Comparison of ENCODE assay signal across 22 cellular contexts in genomic region chr3:42892169-42892568, GRCh38. TPM values are rescaled to one million over a fixed set of nuclear protein-coding genes. Genes with fewer than 3 reads are reported as not detected.
DNase-seq lines count a peak whose midpoint lies in the region; ATAC-seq and TF ChIP-seq lines count a peak whose summit lies in the region.
"Had no signal": no experiment of that assay in that cellular context is flagged by ENCODE, and none has a peak within 500 bp of the region (broad histone marks: within the 10 kb centered on the region; RNA-seq: fewer than 3 reads in every experiment).

No MANE protein-coding gene starts in this region.

- peaks cover 11% of the 10 kb centered on the region for H3K9me2 ChIP-seq in GM23338 (ENCODE audit: insufficient read depth)
- H3K9me2 ChIP-seq: SK-N-SH had no signal

- ATAC-seq in GM23338, result no peak
- ATAC-seq in WTC11, result no peak
- ATAC-seq: CD8-positive, alpha-beta T cell; HepG2 had no signal

- 0 out of 2 replicates have a peak, but pooled peaks cover 3% of the 10 kb centered on the region for H3F3A ChIP-seq in GM23338 (replicated peaks; ENCODE audit: low read depth)

- H3K27me3 Mint-ChIP-seq in GM23338 (ENCODE audit: insufficient read depth, low read depth, poor library complexity) (peaks cover 3% of the 10 kb centered on the region), WTC11 (ENCODE audit: low read depth) (no peaks in the 10 kb centered on the region)
- H3K27me3 Mint-ChIP-seq in activated T-helper 1 cell treated with anti-CD3 and anti-CD28 coated beads, Interleukin-12 subunit alpha, Interleukin-12 subunit beta, Interleukin-2, Interleukin-4 antibody, amounts not matched to agents 30 ng/mL and 10 ng/mL and 1 ng/mL, durations not matched to agents 14 hours and 24 hours and 36 hours (ENCODE audit: insufficient read depth), result peaks cover 13% of the 10 kb centered on the region

- H3K79me2 ChIP-seq in GM23338 (replicated peaks; ENCODE audit: insufficient read depth), result no peaks in the 10 kb centered on the region

- H3K9me3 Mint-ChIP-seq in GM23338 (no peaks in the 10 kb centered on the region), WTC11 (peaks cover 9% of the 10 kb centered on the region)
- no peaks in the 10 kb centered on the region for H3K9me3 Mint-ChIP-seq in activated T-helper 1 cell treated with anti-CD3 and anti-CD28 coated beads, Interleukin-12 subunit alpha, Interleukin-12 subunit beta, Interleukin-2, Interleukin-4 antibody, amounts not matched to agents 30 ng/mL and 10 ng/mL and 1 ng/mL, durations not matched to agents 14 hours and 24 hours and 36 hours
- H3K9me3 Mint-ChIP-seq: CD8-positive, alpha-beta T cell had no signal

- H3K4me3 ChIP-seq in GM23338, result no peak overlapping the region
- no peak overlapping the region for H3K4me3 ChIP-seq in fibroblast of pulmonary artery (replicated peaks; ENCODE audit: low read depth, low read length)
- no peak overlapping the region for H3K4me3 ChIP-seq in skeletal muscle cell (ENCODE audit: low read depth, low read length)
- no peak overlapping the region for H3K4me3 ChIP-seq in stomach
- H3K4me3 ChIP-seq in transverse colon, result no peak overlapping the region
- H3K4me3 ChIP-seq: BLaER1 treated with 17β-estradiol and CSF1 and Interleukin-3, amounts not matched to agents 10 nM and 100 nM; HAP-1 had no signal

- H3K36me3 Mint-ChIP-seq in GM23338 (ENCODE audit: low read depth) (no peaks in the 10 kb centered on the region; the same call in 2 of the 3 replicates), WTC11 (no peaks in the 10 kb centered on the region)
- H3K36me3 Mint-ChIP-seq in activated T-helper 1 cell treated with anti-CD3 and anti-CD28 coated beads, Interleukin-12 subunit alpha, Interleukin-12 subunit beta, Interleukin-2, Interleukin-4 antibody, amounts not matched to agents 30 ng/mL and 10 ng/mL and 1 ng/mL, durations not matched to agents 14 hours and 24 hours and 36 hours (ENCODE audit: low read depth), result no peaks in the 10 kb centered on the region
- H3K36me3 Mint-ChIP-seq: CD8-positive, alpha-beta T cell had no signal

- peaks cover 35% of the 10 kb centered on the region for H3K4me1 ChIP-seq in GM23338 (ENCODE audit: insufficient read depth)
- peaks cover 0 to 5% (median 2%) of the 10 kb centered on the region in 4 donors for H3K4me1 ChIP-seq in stomach
- H3K4me1 ChIP-seq in transverse colon, result no peaks in the 10 kb centered on the region
- H3K4me1 ChIP-seq: BLaER1 treated with 17β-estradiol and CSF1 and Interleukin-3, amounts not matched to agents 10 nM and 100 nM; HAP-1 had no signal

- H3K4me2 ChIP-seq in GM23338, result peak overlapping the region; percentile 6
- H3K4me2 ChIP-seq: BLaER1 treated with 17β-estradiol and CSF1 and Interleukin-3, amounts not matched to agents 10 nM and 100 nM; KMS-11; SK-N-SH had no signal

- POLR2A ChIA-PET in WTC11 (lab: Charles Lee), result no interaction called here

- in situ Hi-C loops in transverse colon (cut with MboI; ENCODE audit: low pct_ligation_motif_present in 1 of 4, low pct_unique_long_range_greater_than_20kb in 1 of 4, low sequenced_read_pairs in 3 of 4), result loop anchor here in 1 of 4 donors (25.0 kb wide), 1 partner anchor 655 kb away; no protein-coding TSS in a partner anchor

- peaks cover 49% of the 10 kb centered on the region for H3K4me1 Mint-ChIP-seq in GM23338
- peaks cover 53% of the 10 kb centered on the region for H3K4me1 Mint-ChIP-seq in WTC11
- H3K4me1 Mint-ChIP-seq in activated T-helper 1 cell treated with anti-CD3 and anti-CD28 coated beads, Interleukin-12 subunit alpha, Interleukin-12 subunit beta, Interleukin-2, Interleukin-4 antibody, amounts not matched to agents 30 ng/mL and 10 ng/mL and 1 ng/mL, durations not matched to agents 14 hours and 24 hours and 36 hours (ENCODE audit: low read depth), result no peaks in the 10 kb centered on the region

- no peak overlapping the region for H2AFZ ChIP-seq in GM23338

- WGBS in stomach, 5 donors, result 65 to 96% (median 86%) methylated on average over 1 of the region's 1 CpG
- 60 to 92% methylated on average over 1 of the region's 1 CpG for WGBS in transverse colon (ENCODE audit: low coverage in 1 of 2), 2 donors

- H3K36me3 ChIP-seq in GM23338 (ENCODE audit: insufficient read depth), result no peaks in the 10 kb centered on the region
- no peaks in the 10 kb centered on the region for H3K36me3 ChIP-seq in stomach
- H3K36me3 ChIP-seq in transverse colon, result no peaks in the 10 kb centered on the region
- H3K36me3 ChIP-seq: BLaER1 treated with 17β-estradiol and CSF1 and Interleukin-3, amounts not matched to agents 10 nM and 100 nM; HAP-1 had no signal

- TF ChIP-seq POLR2A in stomach (IDR thresholded peaks at IDR 0.05) (no peak), transverse colon (IDR thresholded peaks at IDR 0.05) (no peak)

- H3K27ac ChIP-seq in GM23338 (ENCODE audit: low read depth) (peak overlapping the region; percentile 96), stomach (no peak overlapping the region), transverse colon (no peak overlapping the region)
- H3K27ac ChIP-seq: BLaER1 treated with 17β-estradiol and CSF1 and Interleukin-3, amounts not matched to agents 10 nM and 100 nM; KMS-11 had no signal

- DNase-seq in GM23338 (ENCODE audit: low spot score), result no peak
- DNase-seq in WTC11 (ENCODE audit: low spot score), result no peak
- peak; percentile 14 for DNase-seq in fibroblast of pulmonary artery (ENCODE audit: low read depth)
- peak; percentile 2 for DNase-seq in skeletal muscle cell (ENCODE audit: low read depth)
- no peak for DNase-seq in stomach
- DNase-seq in transverse colon, result no peak
- no peak for DNase-seq in activated T-helper 1 cell treated with anti-CD3 and anti-CD28 coated beads, Interleukin-12 subunit alpha, Interleukin-12 subunit beta, Interleukin-2, Interleukin-4 antibody, amounts not matched to agents 30 ng/mL and 10 ng/mL and 1 ng/mL, durations not matched to agents 14 hours and 24 hours and 36 hours (ENCODE audit: low spot score)
- DNase-seq: CD8-positive, alpha-beta T cell; NCI-H1417; NCI-H187; NCI-H226; NCI-H524; RPMI8226; SHP77 treated with DMSO at 0.1 percent for 48 hours; SK-N-SH had no signal

- TF ChIP-seq CTCF in GM23338 (conservative IDR thresholded peaks at IDR 0.05; ENCODE audit: low read depth in 2 of 2) (no peak), WTC11 (IDR thresholded peaks at IDR 0.05) (no peak), fibroblast of pulmonary artery (IDR thresholded peaks at IDR 0.05; ENCODE audit: low read length, missing control alignments) (no peak), stomach (IDR thresholded peaks at IDR 0.05) (no peak), transverse colon (IDR thresholded peaks at IDR 0.05) (no peak)

- H3K27ac Mint-ChIP-seq in GM23338 (peak overlapping the region; percentile 94), WTC11 (peak overlapping the region; percentile 98)
- H3K27ac Mint-ChIP-seq in activated T-helper 1 cell treated with anti-CD3 and anti-CD28 coated beads, Interleukin-12 subunit alpha, Interleukin-12 subunit beta, Interleukin-2, Interleukin-4 antibody, amounts not matched to agents 30 ng/mL and 10 ng/mL and 1 ng/mL, durations not matched to agents 14 hours and 24 hours and 36 hours, result no peak overlapping the region
- H3K27ac Mint-ChIP-seq: CD8-positive, alpha-beta T cell had no signal

- H3K27me3 ChIP-seq in GM23338 (ENCODE audit: insufficient read depth) (no peaks in the 10 kb centered on the region), stomach (no peaks in the 10 kb centered on the region), transverse colon (peaks cover 3% of the 10 kb centered on the region)
- H3K27me3 ChIP-seq: BLaER1 treated with 17β-estradiol and CSF1 and Interleukin-3, amounts not matched to agents 10 nM and 100 nM had no signal

- intact Hi-C loops in stomach (cut with DNase I; ENCODE audit: low total_unique reads), result no loop called here
- intact Hi-C loops in transverse colon (cut with DNase I; ENCODE audit: low total_unique reads), result no loop called here
- intact Hi-C loops in activated T-helper 1 cell treated with anti-CD3 and anti-CD28 coated beads, Interleukin-12 subunit alpha, Interleukin-12 subunit beta, Interleukin-2, Interleukin-4 antibody, amounts not matched to agents 30 ng/mL and 10 ng/mL and 1 ng/mL, durations not matched to agents 14 hours and 24 hours and 36 hours (cut with micrococcal nuclease), result no loop called here

- no peaks in the 10 kb centered on the region for H4K20me1 ChIP-seq in GM23338 (replicated peaks; ENCODE audit: insufficient read depth)
- H4K20me1 ChIP-seq: BLaER1 treated with 17β-estradiol and CSF1 and Interleukin-3, amounts not matched to agents 10 nM and 100 nM had no signal

- CTCF ChIA-PET in WTC11 (lab: Charles Lee), result interaction anchor here (1.5 to 3.0 kb wide), 2 partner anchors 11 to 179 kb away, joined by 3 to 20 read pairs; no protein-coding TSS in a partner anchor

- TF ChIP-seq EP300 in stomach (IDR thresholded peaks at IDR 0.05), result no peak
- TF ChIP-seq EP300 in transverse colon (IDR thresholded peaks at IDR 0.05; ENCODE audit: low read depth), result no peak

- no peak overlapping the region for H3K4me3 Mint-ChIP-seq in GM23338
- H3K4me3 Mint-ChIP-seq in WTC11, result no peak overlapping the region
- H3K4me3 Mint-ChIP-seq in activated T-helper 1 cell treated with anti-CD3 and anti-CD28 coated beads, Interleukin-12 subunit alpha, Interleukin-12 subunit beta, Interleukin-2, Interleukin-4 antibody, amounts not matched to agents 30 ng/mL and 10 ng/mL and 1 ng/mL, durations not matched to agents 14 hours and 24 hours and 36 hours, result no peak overlapping the region
- H3K4me3 Mint-ChIP-seq: CD8-positive, alpha-beta T cell had no signal

- no peaks in the 10 kb centered on the region for H3K9me3 ChIP-seq in stomach
- no peaks in the 10 kb centered on the region for H3K9me3 ChIP-seq in transverse colon
- H3K9me3 ChIP-seq: BLaER1 treated with 17β-estradiol and CSF1 and Interleukin-3, amounts not matched to agents 10 nM and 100 nM; HAP-1; SK-N-SH had no signal

RNA-seq across cellular contexts. Expression of gene ZNF662, which starts 13.8 kb away (rescaled TPM):
- total RNA-seq in GM23338 (2014; rRNA removed; shearing (Covaris generic)), result 0.50 and 1.5 TPM in 2 replicates
- polyA plus RNA-seq in GM23338 (2016; fragmentation: Nextera tagmentation; extraction: Ambion mirVana) (0.84 and 1.4 TPM in 2 replicates), stomach (1 to 10 TPM; 1.4 to 3.2 (median 2.1) TPM)
- total RNA-seq in WTC11 (2021) (2.7 to 3.5 TPM (median 2.9 TPM) in 3 replicates), stomach (10 to 100 TPM in 2 of 5 donors, 1 to 10 TPM in 3; 3.8 to 23.9 (median 6.5) TPM), transverse colon (1 to 10 TPM; 2.2 to 6.0 (median 4.9) TPM)
- 0.23 and 0.47 TPM in 2 replicates for total RNA-seq in activated T-helper 1 cell treated with anti-CD3 and anti-CD28 coated beads, Interleukin-12 subunit alpha, Interleukin-12 subunit beta, Interleukin-2, Interleukin-4 antibody, amounts not matched to agents 30 ng/mL and 10 ng/mL and 1 ng/mL, durations not matched to agents 14 hours and 24 hours and 36 hours
- total RNA-seq: A673, G401, HepG2 had no signal
- polyA plus RNA-seq: HepG2 had no signal

RNA-seq across cellular contexts. Expression of gene CYP8B1, which starts 16.5 kb away (rescaled TPM):
- total RNA-seq in GM23338 (2014; rRNA removed; shearing (Covaris generic)), result not detected in 2 replicates
- polyA plus RNA-seq in GM23338 (2016; fragmentation: Nextera tagmentation; extraction: Ambion mirVana) (not detected in 2 replicates), stomach (under 1 TPM in 1 of 3 donors, not detected in 2; 0.10 TPM)
- total RNA-seq in WTC11 (2021) (0.13 to 0.18 TPM (median 0.16 TPM) in 3 replicates), stomach (not detected), transverse colon (not detected)
- total RNA-seq in activated T-helper 1 cell treated with anti-CD3 and anti-CD28 coated beads, Interleukin-12 subunit alpha, Interleukin-12 subunit beta, Interleukin-2, Interleukin-4 antibody, amounts not matched to agents 30 ng/mL and 10 ng/mL and 1 ng/mL, durations not matched to agents 14 hours and 24 hours and 36 hours, result not detected in 2 replicates
- total RNA-seq: A673; CD8-positive, alpha-beta T cell; G401; M059J had no signal
- polyA plus RNA-seq: SK-N-SH had no signal

Comparison
In these comparisons a context has a peak if more than half of its experiments do, and no peak if none do; other contexts are left out.
1. DNase-seq: peak in fibroblast of pulmonary artery (single experiment) and skeletal muscle cell (single experiment); none in GM23338 (single experiment), WTC11 (single experiment), stomach (single experiment), transverse colon (single experiment) and activated T-helper 1 cell treated with anti-CD3 and anti-CD28 coated beads, Interleukin-12 subunit alpha, Interleukin-12 subunit beta, Interleukin-2, Interleukin-4 antibody, amounts not matched to agents 30 ng/mL and 10 ng/mL and 1 ng/mL, durations not matched to agents 14 hours and 24 hours and 36 hours (single experiment).